In the genomic region with DNA sequence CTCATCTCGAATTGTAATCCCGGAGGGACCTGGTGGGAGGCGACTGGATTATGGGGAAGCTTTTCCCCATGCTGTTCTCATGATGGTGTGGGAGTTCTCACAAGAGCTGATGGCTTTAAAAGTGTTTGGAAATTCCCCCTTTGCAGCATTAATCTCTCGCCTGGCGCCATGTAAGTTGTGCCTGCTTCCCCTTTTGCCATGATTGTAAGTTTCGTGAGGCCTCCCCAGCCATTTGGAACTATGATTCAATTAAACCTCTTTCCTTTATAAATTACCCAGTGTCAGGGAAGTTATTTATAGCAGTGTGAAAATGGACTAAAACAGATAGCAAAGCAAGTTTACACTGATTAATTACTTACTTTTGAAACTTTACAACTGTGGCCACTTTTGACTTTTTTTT, we compare ENCODE assay signal across 1 cellular context.
TF ChIP-seq lines count a peak whose summit lies in the region.

No MANE protein-coding gene starts in this region.

TF ChIP-seq in GM12878, 131 proteins besides CTCF, POLR2A, EP300 and RAD21 (continued from another document):
- TF ChIP-seq SKIL (IDR thresholded peaks at IDR 0.05; ENCODE audit: low read depth, poor library complexity, severe bottlenecking), result peak; percentile 23
- TF ChIP-seq, protein P1, sequence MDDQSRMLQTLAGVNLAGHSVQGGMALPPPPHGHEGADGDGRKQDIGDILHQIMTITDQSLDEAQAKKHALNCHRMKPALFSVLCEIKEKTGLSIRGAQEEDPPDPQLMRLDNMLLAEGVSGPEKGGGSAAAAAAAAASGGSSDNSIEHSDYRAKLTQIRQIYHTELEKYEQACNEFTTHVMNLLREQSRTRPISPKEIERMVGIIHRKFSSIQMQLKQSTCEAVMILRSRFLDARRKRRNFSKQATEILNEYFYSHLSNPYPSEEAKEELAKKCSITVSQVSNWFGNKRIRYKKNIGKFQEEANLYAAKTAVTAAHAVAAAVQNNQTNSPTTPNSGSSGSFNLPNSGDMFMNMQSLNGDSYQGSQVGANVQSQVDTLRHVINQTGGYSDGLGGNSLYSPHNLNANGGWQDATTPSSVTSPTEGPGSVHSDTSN (IDR thresholded peaks at IDR 0.05; ENCODE audit: insufficient replicate concordance, low read depth, low read length), result no peak
- no peak for TF ChIP-seq E2F4 (IDR thresholded peaks at IDR 0.05; ENCODE audit: low read depth, low read length)
- TF ChIP-seq YY1 (IDR thresholded peaks at IDR 0.05; ENCODE audit: low read depth, low read length), result peak; percentile 61; the same call in 1 of the 2 replicates
- TF ChIP-seq, protein P2, sequence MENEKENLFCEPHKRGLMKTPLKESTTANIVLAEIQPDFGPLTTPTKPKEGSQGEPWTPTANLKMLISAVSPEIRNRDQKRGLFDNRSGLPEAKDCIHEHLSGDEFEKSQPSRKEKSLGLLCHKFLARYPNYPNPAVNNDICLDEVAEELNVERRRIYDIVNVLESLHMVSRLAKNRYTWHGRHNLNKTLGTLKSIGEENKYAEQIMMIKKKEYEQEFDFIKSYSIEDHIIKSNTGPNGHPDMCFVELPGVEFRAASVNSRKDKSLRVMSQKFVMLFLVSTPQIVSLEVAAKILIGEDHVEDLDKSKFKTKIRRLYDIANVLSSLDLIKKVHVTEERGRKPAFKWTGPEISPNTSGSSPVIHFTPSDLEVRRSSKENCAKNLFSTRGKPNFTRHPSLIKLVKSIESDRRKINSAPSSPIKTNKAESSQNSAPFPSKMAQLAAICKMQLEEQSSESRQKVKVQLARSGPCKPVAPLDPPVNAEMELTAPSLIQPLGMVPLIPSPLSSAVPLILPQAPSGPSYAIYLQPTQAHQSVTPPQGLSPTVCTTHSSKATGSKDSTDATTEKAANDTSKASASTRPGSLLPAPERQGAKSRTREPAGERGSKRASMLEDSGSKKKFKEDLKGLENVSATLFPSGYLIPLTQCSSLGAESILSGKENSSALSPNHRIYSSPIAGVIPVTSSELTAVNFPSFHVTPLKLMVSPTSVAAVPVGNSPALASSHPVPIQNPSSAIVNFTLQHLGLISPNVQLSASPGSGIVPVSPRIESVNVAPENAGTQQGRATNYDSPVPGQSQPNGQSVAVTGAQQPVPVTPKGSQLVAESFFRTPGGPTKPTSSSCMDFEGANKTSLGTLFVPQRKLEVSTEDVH (IDR thresholded peaks at IDR 0.05; ENCODE audit: low read depth, partially characterized antibody), result no peak
- no peak for TF ChIP-seq ATF2 (IDR thresholded peaks at IDR 0.05; ENCODE audit: low read length)
- TF ChIP-seq, protein P3, sequence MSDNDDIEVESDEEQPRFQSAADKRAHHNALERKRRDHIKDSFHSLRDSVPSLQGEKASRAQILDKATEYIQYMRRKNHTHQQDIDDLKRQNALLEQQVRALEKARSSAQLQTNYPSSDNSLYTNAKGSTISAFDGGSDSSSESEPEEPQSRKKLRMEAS (IDR thresholded peaks at IDR 0.05; ENCODE audit: low read depth, low read length), result no peak
TF ChIP-seq in GM12878: peak in this region for 23.
